Comparison of ENCODE assay signal across 8 cellular contexts in the genomic region with DNA sequence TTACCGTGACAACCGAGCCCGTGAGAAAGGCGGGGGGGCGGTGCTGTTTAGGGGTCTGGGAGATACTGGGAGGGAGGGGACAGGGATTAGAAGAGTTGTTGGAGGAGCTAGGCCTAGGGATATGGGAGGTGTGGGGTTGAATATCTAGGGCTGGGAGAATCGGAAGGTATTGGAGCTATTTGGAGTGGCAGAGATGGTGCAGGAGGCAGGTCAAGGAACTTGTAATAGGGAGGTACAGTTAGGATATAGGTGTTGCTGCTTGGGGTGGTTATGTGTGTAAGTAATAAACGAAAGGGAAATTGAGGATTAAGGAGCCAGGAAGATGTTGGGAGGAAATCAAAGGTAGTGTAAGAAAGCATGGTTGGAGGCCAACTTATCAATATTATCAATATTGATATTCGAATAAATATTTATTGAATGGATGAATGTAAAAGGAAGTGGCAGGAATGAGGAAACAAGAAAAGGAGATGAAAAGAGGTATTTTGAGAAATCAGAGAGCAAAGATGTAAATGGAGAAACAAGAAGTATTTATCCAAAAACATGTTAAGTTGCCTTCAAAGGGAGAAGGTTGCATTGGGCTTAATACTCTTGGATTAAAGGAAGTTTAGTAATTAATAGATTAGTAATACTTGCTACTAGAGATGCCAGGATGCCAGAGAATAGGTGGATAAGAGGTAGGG. TPM values are rescaled to one million over a fixed set of nuclear protein-coding genes. Genes with fewer than 3 reads are reported as not detected.
DNase-seq lines count a peak whose midpoint lies in the region; ATAC-seq and TF ChIP-seq lines count a peak whose summit lies in the region.

No MANE protein-coding gene starts in this region.

- H3K36me3 ChIP-seq in CD4-positive, alpha-beta memory T cell (ENCODE audit: insufficient read depth, low read length): peaks cover 34% of the 10 kb centered on the region
- H3K36me3 ChIP-seq in endocrine pancreas (ENCODE audit: control insufficient read depth, insufficient read depth, low read length): peaks cover 2% of the 10 kb centered on the region

- H3K27ac Mint-ChIP-seq in CD4-positive, alpha-beta memory T cell: peak overlapping the region; percentile 95 to 100 (median 99)
- peak overlapping the region; percentile 95 for H3K27ac Mint-ChIP-seq in neural crest cell (ENCODE audit: unreplicated experiment)

- H3K4me1 Mint-ChIP-seq in CD4-positive, alpha-beta memory T cell: peaks cover 36 to 76% (median 50%) of the 10 kb centered on the region in 4 donors
- H3K4me1 Mint-ChIP-seq in neural crest cell: peaks cover 36% of the 10 kb centered on the region

- peak overlapping the region; percentile 99 for H3K27ac ChIP-seq in CD4-positive, alpha-beta memory T cell (ENCODE audit: low read depth, low read length)

- no peak for DNase-seq in CD4-positive, alpha-beta memory T cell
- DNase-seq in NCI-H524 treated with DMSO at 0.1 percent for 48 hours (lab: John Stamatoyannopoulos, UW) (peak; percentile 55), neural crest cell (ENCODE audit: low read depth, low spot score) (no peak), NCI-H1048 (lab: John Stamatoyannopoulos, UW) (no peak)

- H3K9ac ChIP-seq in endocrine pancreas (ENCODE audit: control insufficient read depth, insufficient read depth, low read length): peak overlapping the region; percentile 78

- POLR2A ChIA-PET in CD4-positive, alpha-beta memory T cell (lab: Charles Lee; ENCODE audit: partially characterized antibody): interaction anchor here (0.6 to 2.3 kb wide), 8 partner anchors 10 to 1449 kb away, joined by 3 to 13 read pairs (median 4); a partner anchor contains a TSS

- H3K4me3 ChIP-seq in CD4-positive, alpha-beta memory T cell (ENCODE audit: low read length in 2 of 2): peak overlapping the region; percentile 84 to 90
- H3K4me3 ChIP-seq in endocrine pancreas (ENCODE audit: control insufficient read depth, insufficient read depth, low read length): peak overlapping the region; percentile 82

- H3K9me3 ChIP-seq in CD4-positive, alpha-beta memory T cell (ENCODE audit: control insufficient read depth in 1 of 2, low read length in 2 of 2): no peaks in the 10 kb centered on the region
- H3K9me3 ChIP-seq in endocrine pancreas (ENCODE audit: control insufficient read depth, low read length): no peaks in the 10 kb centered on the region

- H3K27me3 ChIP-seq in CD4-positive, alpha-beta memory T cell (ENCODE audit: insufficient read depth, low read length): no peaks in the 10 kb centered on the region
- H3K27me3 ChIP-seq in endocrine pancreas (ENCODE audit: control insufficient read depth, insufficient read depth, low read length): no peaks in the 10 kb centered on the region

- no peak for ATAC-seq in HG03520 (IDR thresholded peaks at IDR 0.05; ENCODE audit: unreplicated experiment)
- no peak for ATAC-seq in GM19035 (IDR thresholded peaks at IDR 0.05; ENCODE audit: unreplicated experiment)
- ATAC-seq in esophagus mucosa: no peak

- H3K27me3 Mint-ChIP-seq in CD4-positive, alpha-beta memory T cell: peaks cover 7 to 10% of the 10 kb centered on the region in 2 donors
- H3K27me3 Mint-ChIP-seq in neural crest cell (ENCODE audit: low read depth): peaks cover 44% of the 10 kb centered on the region

- H3K4me1 ChIP-seq in CD4-positive, alpha-beta memory T cell (ENCODE audit: insufficient read depth, low read length): peaks cover 42% of the 10 kb centered on the region
- peaks cover 7% of the 10 kb centered on the region for H3K4me1 ChIP-seq in endocrine pancreas (ENCODE audit: control insufficient read depth, insufficient read depth, low read length)

- H3K36me3 Mint-ChIP-seq in CD4-positive, alpha-beta memory T cell: peaks cover 56 to 67% of the 10 kb centered on the region in 2 donors
- H3K36me3 Mint-ChIP-seq in neural crest cell (ENCODE audit: low read depth): peaks cover 14% of the 10 kb centered on the region

- no peak for TF ChIP-seq CTCF in neural crest cell (conservative IDR thresholded peaks at IDR 0.05)

- peak overlapping the region; percentile 92 to 100 (median 97) for H3K4me3 Mint-ChIP-seq in CD4-positive, alpha-beta memory T cell
- H3K4me3 Mint-ChIP-seq in neural crest cell: peak overlapping the region; percentile 96

- H3K9me3 Mint-ChIP-seq in CD4-positive, alpha-beta memory T cell: peaks cover 0 to 4% (median 0%) of the 10 kb centered on the region in 8 donors
- no peaks in the 10 kb centered on the region for H3K9me3 Mint-ChIP-seq in neural crest cell

- CTCF ChIA-PET in CD4-positive, alpha-beta memory T cell (lab: Charles Lee; ENCODE audit: partially characterized antibody): interaction anchor here (0.9 to 3.0 kb wide), 4 partner anchors 9 to 414 kb away, joined by 3 to 15 read pairs (median 8); a partner anchor contains a TSS

- intact Hi-C loops in CD4-positive, alpha-beta memory T cell (cut with micrococcal nuclease): loop anchor here (2.0 to 5.0 kb wide), 5 partner anchors 103 to 550 kb away; a partner anchor contains a TSS

RNA-seq across cellular contexts. Expression of a gene that starts 0.6 kb away (rescaled TPM):
- total RNA-seq in CD4-positive, alpha-beta memory T cell: 10 to 100 TPM; 65.2 to 66.2 TPM
- polyA plus RNA-seq in CD4-positive, alpha-beta memory T cell: 100 to 1,000 TPM; 114 to 134 TPM
- 35.6 and 38.1 TPM in 2 replicates for total RNA-seq in neural crest cell
- total RNA-seq in esophagus mucosa: 46.3 TPM

RNA-seq across cellular contexts. Expression of a gene that starts 6.5 kb away (rescaled TPM):
- 10 to 100 TPM; 47.2 to 50.0 TPM for total RNA-seq in CD4-positive, alpha-beta memory T cell
- polyA plus RNA-seq in CD4-positive, alpha-beta memory T cell: 100 to 1,000 TPM in 1 of 2 donors, 10 to 100 TPM in 1; 65.7 to 109 TPM
- 43.3 and 43.8 TPM in 2 replicates for total RNA-seq in neural crest cell
- total RNA-seq in esophagus mucosa: 33.1 TPM

RNA-seq across cellular contexts. Expression of a gene that starts 8.0 kb away (rescaled TPM):
- not detected for total RNA-seq in CD4-positive, alpha-beta memory T cell
- under 1 TPM in 1 of 2 donors, not detected in 1; 0.21 TPM for polyA plus RNA-seq in CD4-positive, alpha-beta memory T cell
- not detected in 2 replicates for total RNA-seq in neural crest cell
- 2.6 TPM for total RNA-seq in esophagus mucosa

RNA-seq across cellular contexts. Expression of a gene that starts 45.3 kb away (rescaled TPM):
- total RNA-seq in CD4-positive, alpha-beta memory T cell: under 1 TPM in 1 of 2 experiments, not detected in 1; 0.20 TPM
- polyA plus RNA-seq in CD4-positive, alpha-beta memory T cell: under 1 TPM; 0.11 to 0.21 TPM
- not detected in 2 replicates for total RNA-seq in neural crest cell
- total RNA-seq in esophagus mucosa: 0.20 TPM
